ENCODE assay signal across 3 cellular contexts in the genomic region with DNA sequence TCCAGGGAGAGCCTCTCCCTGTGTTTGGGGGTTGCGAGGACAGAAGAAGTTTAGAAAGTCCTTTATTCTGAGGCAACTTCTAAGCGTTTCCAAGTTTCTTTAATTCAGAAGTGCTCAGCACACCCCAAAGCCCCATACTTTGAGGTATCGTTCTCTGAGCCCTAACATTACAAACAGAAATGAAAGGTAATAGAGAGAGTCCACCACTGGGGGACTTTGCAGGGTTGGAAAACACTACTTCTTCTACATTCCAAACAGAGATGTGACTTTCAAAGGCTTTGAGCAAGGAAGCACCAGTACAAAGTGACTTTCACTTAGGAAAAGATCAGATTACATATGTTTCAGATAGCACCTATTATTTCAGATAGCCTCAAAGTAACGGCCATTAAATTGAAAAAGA.
TF ChIP-seq lines count a peak whose summit lies in the region.

No MANE protein-coding gene starts in this region.

TF ChIP-seq in A549, 52 proteins besides CTCF, POLR2A, EP300 and RAD21 (continued from another document):
- TF ChIP-seq ZFP36 (IDR thresholded peaks at IDR 0.05; ENCODE audit: borderline replicate concordance, partially characterized antibody) (no peak), POLR2AphosphoS2 (conservative IDR thresholded peaks at IDR 0.05; ENCODE audit: low read length) (no peak), FOXS1 (CRISPR knock-in tag; IDR thresholded peaks at IDR 0.05) (no peak), E2F6 (IDR thresholded peaks at IDR 0.05; ENCODE audit: borderline replicate concordance, low read depth) (no peak), HOXB13 (CRISPR knock-in tag; IDR thresholded peaks at IDR 0.05; ENCODE audit: low read depth) (no peak)
- TF ChIP-seq, protein P1, sequence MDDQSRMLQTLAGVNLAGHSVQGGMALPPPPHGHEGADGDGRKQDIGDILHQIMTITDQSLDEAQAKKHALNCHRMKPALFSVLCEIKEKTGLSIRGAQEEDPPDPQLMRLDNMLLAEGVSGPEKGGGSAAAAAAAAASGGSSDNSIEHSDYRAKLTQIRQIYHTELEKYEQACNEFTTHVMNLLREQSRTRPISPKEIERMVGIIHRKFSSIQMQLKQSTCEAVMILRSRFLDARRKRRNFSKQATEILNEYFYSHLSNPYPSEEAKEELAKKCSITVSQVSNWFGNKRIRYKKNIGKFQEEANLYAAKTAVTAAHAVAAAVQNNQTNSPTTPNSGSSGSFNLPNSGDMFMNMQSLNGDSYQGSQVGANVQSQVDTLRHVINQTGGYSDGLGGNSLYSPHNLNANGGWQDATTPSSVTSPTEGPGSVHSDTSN (IDR thresholded peaks at IDR 0.05): no peak

TF ChIP-seq in GM23338, 12 proteins besides CTCF, POLR2A, EP300 and RAD21 (continued from another document and continues in another):
- TF ChIP-seq NANOG (IDR thresholded peaks at IDR 0.05; ENCODE audit: borderline replicate concordance) (no peak), STAT1 (IDR thresholded peaks at IDR 0.05; ENCODE audit: unreplicated experiment) (no peak), EZH2 (IDR thresholded peaks at IDR 0.05; ENCODE audit: low read depth, unreplicated experiment) (no peak), EZH2phosphoT487 (IDR thresholded peaks at IDR 0.05; ENCODE audit: unreplicated experiment) (no peak), REST (IDR thresholded peaks at IDR 0.05; ENCODE audit: unreplicated experiment) (no peak), ZNF331 (CRISPR knock-in tag; IDR thresholded peaks at IDR 0.05; ENCODE audit: low read depth) (no peak), POLR2AphosphoS5 (IDR thresholded peaks at IDR 0.05; ENCODE audit: low read depth) (no peak), ZNF114 (CRISPR knock-in tag; IDR thresholded peaks at IDR 0.05) (no peak)
- TF ChIP-seq, protein P2, sequence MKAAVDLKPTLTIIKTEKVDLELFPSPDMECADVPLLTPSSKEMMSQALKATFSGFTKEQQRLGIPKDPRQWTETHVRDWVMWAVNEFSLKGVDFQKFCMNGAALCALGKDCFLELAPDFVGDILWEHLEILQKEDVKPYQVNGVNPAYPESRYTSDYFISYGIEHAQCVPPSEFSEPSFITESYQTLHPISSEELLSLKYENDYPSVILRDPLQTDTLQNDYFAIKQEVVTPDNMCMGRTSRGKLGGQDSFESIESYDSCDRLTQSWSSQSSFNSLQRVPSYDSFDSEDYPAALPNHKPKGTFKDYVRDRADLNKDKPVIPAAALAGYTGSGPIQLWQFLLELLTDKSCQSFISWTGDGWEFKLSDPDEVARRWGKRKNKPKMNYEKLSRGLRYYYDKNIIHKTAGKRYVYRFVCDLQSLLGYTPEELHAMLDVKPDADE (IDR thresholded peaks at IDR 0.05): no peak

TF ChIP-seq in WTC11, 78 proteins besides CTCF, POLR2A, EP300 and RAD21:
- TF ChIP-seq, protein P3, sequence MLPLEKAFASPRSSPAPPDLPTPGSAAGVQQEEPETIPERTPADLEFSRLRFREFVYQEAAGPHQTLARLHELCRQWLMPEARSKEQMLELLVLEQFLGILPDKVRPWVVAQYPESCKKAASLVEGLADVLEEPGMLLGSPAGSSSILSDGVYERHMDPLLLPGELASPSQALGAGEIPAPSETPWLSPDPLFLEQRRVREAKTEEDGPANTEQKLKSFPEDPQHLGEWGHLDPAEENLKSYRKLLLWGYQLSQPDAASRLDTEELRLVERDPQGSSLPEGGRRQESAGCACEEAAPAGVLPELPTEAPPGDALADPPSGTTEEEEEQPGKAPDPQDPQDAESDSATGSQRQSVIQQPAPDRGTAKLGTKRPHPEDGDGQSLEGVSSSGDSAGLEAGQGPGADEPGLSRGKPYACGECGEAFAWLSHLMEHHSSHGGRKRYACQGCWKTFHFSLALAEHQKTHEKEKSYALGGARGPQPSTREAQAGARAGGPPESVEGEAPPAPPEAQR (CRISPR knock-in tag; IDR thresholded peaks at IDR 0.05): no peak
- TF ChIP-seq NFYB (CRISPR knock-in tag; conservative IDR thresholded peaks at IDR 0.05; ENCODE audit: low read depth): no peak
